ENCODE assay signal across 1 cellular context in the genomic region with DNA sequence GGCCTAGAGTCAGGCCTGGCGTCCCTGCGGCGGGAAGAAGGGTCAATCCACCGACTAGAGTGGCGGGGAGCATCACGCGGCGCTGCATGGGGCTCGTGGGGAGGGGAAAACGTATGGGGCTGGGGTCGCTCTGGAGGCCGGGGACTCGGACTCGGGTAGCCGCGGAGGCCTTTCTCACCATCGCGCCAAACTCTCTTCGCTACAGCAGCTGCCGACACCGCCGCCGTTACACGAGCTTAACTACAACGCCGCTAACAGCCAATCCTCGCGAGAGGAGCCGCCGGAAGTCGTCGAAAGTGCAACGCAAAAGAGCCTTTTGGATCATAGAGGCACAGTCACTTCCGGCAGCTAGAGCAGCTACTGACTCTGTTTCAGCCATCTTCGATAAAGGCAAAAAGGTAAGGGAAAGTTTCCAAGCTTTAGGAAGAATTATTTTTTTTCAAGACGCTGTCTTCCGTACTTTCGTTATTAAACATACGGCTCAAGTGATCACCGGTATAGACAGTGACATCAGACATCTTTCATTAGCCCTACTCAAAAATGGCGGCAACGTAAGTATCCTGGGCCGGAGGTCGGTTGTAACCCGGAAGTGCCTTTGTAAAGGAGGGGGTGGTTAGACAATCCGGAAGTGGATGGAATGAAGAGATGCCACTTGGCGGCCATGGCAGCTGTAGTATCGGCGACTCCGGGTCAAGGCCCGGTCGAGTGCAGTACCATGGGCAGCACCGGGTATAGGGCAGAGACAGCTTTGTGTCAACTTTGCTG.
A peak's percentile ranks its signal among the peaks of the same experiment; 100 is the strongest.
TF ChIP-seq lines count a peak whose summit lies in the region.

A gene (minus strand): TSS at position 247 of the 765 bp plus-strand sequence. CDS start 66 bp downstream, at position 181.
A gene with protein sequence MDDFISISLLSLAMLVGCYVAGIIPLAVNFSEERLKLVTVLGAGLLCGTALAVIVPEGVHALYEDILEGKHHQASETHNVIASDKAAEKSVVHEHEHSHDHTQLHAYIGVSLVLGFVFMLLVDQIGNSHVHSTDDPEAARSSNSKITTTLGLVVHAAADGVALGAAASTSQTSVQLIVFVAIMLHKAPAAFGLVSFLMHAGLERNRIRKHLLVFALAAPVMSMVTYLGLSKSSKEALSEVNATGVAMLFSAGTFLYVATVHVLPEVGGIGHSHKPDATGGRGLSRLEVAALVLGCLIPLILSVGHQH (plus strand): TSS at position 640 of the 765 bp plus-strand sequence. CDS start 678 bp downstream, outside the sequence.

TF ChIP-seq in HepG2, 621 proteins besides CTCF, POLR2A, EP300 and RAD21 (continued from another document and continues in another):
- TF ChIP-seq POLR2AphosphoS2 (IDR thresholded peaks at IDR 0.05; ENCODE audit: low read depth, low read length) = 0 out of 2 replicates have a peak, but pooled peaks have one; percentile 70
- no peak for TF ChIP-seq ARID2 (CRISPR knock-in tag; IDR thresholded peaks at IDR 0.05; ENCODE audit: borderline replicate concordance)
- TF ChIP-seq, protein P1, sequence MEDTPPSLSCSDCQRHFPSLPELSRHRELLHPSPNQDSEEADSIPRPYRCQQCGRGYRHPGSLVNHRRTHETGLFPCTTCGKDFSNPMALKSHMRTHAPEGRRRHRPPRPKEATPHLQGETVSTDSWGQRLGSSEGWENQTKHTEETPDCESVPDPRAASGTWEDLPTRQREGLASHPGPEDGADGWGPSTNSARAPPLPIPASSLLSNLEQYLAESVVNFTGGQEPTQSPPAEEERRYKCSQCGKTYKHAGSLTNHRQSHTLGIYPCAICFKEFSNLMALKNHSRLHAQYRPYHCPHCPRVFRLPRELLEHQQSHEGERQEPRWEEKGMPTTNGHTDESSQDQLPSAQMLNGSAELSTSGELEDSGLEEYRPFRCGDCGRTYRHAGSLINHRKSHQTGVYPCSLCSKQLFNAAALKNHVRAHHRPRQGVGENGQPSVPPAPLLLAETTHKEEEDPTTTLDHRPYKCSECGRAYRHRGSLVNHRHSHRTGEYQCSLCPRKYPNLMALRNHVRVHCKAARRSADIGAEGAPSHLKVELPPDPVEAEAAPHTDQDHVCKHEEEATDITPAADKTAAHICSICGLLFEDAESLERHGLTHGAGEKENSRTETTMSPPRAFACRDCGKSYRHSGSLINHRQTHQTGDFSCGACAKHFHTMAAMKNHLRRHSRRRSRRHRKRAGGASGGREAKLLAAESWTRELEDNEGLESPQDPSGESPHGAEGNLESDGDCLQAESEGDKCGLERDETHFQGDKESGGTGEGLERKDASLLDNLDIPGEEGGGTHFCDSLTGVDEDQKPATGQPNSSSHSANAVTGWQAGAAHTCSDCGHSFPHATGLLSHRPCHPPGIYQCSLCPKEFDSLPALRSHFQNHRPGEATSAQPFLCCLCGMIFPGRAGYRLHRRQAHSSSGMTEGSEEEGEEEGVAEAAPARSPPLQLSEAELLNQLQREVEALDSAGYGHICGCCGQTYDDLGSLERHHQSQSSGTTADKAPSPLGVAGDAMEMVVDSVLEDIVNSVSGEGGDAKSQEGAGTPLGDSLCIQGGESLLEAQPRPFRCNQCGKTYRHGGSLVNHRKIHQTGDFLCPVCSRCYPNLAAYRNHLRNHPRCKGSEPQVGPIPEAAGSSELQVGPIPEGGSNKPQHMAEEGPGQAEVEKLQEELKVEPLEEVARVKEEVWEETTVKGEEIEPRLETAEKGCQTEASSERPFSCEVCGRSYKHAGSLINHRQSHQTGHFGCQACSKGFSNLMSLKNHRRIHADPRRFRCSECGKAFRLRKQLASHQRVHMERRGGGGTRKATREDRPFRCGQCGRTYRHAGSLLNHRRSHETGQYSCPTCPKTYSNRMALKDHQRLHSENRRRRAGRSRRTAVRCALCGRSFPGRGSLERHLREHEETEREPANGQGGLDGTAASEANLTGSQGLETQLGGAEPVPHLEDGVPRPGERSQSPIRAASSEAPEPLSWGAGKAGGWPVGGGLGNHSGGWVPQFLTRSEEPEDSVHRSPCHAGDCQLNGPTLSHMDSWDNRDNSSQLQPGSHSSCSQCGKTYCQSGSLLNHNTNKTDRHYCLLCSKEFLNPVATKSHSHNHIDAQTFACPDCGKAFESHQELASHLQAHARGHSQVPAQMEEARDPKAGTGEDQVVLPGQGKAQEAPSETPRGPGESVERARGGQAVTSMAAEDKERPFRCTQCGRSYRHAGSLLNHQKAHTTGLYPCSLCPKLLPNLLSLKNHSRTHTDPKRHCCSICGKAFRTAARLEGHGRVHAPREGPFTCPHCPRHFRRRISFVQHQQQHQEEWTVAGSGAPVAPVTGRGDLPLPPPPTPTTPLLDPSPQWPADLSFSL (CRISPR knock-in tag; IDR thresholded peaks at IDR 0.05) = no peak
- TF ChIP-seq, protein P2, sequence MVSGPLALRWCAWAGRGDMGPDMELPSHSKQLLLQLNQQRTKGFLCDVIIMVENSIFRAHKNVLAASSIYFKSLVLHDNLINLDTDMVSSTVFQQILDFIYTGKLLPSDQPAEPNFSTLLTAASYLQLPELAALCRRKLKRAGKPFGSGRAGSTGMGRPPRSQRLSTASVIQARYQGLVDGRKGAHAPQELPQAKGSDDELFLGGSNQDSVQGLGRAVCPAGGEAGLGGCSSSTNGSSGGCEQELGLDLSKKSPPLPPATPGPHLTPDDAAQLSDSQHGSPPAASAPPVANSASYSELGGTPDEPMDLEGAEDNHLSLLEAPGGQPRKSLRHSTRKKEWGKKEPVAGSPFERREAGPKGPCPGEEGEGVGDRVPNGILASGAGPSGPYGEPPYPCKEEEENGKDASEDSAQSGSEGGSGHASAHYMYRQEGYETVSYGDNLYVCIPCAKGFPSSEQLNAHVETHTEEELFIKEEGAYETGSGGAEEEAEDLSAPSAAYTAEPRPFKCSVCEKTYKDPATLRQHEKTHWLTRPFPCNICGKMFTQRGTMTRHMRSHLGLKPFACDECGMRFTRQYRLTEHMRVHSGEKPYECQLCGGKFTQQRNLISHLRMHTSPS (CRISPR knock-in tag; IDR thresholded peaks at IDR 0.05; ENCODE audit: low read depth) = no peak
- TF ChIP-seq ZBTB7B (CRISPR knock-in tag; IDR thresholded peaks at IDR 0.05) = no peak
- TF ChIP-seq ZFP36L2 (CRISPR knock-in tag; IDR thresholded peaks at IDR 0.05) = no peak
- TF ChIP-seq, protein P3, sequence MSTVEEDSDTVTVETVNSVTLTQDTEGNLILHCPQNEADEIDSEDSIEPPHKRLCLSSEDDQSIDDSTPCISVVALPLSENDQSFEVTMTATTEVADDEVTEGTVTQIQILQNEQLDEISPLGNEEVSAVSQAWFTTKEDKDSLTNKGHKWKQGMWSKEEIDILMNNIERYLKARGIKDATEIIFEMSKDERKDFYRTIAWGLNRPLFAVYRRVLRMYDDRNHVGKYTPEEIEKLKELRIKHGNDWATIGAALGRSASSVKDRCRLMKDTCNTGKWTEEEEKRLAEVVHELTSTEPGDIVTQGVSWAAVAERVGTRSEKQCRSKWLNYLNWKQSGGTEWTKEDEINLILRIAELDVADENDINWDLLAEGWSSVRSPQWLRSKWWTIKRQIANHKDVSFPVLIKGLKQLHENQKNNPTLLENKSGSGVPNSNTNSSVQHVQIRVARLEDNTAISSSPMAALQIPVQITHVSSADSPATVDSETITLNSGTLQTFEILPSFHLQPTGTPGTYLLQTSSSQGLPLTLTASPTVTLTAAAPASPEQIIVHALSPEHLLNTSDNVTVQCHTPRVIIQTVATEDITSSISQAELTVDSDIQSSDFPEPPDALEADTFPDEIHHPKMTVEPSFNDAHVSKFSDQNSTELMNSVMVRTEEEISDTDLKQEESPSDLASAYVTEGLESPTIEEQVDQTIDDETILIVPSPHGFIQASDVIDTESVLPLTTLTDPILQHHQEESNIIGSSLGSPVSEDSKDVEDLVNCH (CRISPR knock-in tag; IDR thresholded peaks at IDR 0.05) = no peak
- TF ChIP-seq, protein P4, sequence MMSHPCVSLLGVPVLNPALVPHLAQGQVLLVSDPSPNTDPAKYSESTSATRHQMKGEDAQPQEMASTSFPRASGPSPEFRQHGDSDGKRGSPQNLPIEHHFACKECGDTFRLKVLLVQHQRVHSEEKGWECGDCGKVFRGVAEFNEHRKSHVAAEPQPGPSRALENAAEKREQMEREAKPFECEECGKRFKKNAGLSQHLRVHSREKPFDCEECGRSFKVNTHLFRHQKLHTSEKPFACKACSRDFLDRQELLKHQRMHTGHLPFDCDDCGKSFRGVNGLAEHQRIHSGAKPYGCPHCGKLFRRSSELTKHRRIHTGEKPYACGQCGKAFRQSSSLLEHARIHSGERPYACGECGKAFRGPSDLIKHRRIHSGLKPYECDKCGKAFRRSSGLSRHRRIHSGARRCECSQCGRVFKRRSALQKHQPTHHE (CRISPR knock-in tag; IDR thresholded peaks at IDR 0.05; ENCODE audit: borderline replicate concordance) = no peak; the same call in 1 of the 2 replicates
- no peak for TF ChIP-seq ZNF672 (CRISPR knock-in tag; IDR thresholded peaks at IDR 0.05)
- peak; percentile 94 for TF ChIP-seq POLR2G (IDR thresholded peaks at IDR 0.05; ENCODE audit: low read depth, low read length)
- no peak for TF ChIP-seq TCF12 (IDR thresholded peaks at IDR 0.05)
- TF ChIP-seq TCF12 (CRISPR knock-in tag; IDR thresholded peaks at IDR 0.05) = 0 out of 2 replicates have a peak, but pooled peaks have one; percentile 7
- peak; percentile 27; the same call in 1 of the 2 replicates for TF ChIP-seq SALL1 (CRISPR knock-in tag; IDR thresholded peaks at IDR 0.05)
- peak; percentile 77 for TF ChIP-seq DR1 (CRISPR knock-in tag; IDR thresholded peaks at IDR 0.05)
- TF ChIP-seq, protein P5, sequence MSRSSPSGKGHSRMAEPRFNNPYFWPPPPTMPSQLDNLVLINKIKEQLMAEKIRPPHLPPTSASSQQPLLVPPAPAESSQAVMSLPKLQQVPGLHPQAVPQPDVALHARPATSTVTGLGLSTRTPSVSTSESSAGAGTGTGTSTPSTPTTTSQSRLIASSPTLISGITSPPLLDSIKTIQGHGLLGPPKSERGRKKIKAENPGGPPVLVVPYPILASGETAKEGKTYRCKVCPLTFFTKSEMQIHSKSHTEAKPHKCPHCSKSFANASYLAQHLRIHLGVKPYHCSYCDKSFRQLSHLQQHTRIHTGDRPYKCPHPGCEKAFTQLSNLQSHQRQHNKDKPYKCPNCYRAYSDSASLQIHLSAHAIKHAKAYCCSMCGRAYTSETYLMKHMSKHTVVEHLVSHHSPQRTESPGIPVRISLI (CRISPR knock-in tag; IDR thresholded peaks at IDR 0.05; ENCODE audit: borderline replicate concordance) = no peak
- TF ChIP-seq, protein P6, sequence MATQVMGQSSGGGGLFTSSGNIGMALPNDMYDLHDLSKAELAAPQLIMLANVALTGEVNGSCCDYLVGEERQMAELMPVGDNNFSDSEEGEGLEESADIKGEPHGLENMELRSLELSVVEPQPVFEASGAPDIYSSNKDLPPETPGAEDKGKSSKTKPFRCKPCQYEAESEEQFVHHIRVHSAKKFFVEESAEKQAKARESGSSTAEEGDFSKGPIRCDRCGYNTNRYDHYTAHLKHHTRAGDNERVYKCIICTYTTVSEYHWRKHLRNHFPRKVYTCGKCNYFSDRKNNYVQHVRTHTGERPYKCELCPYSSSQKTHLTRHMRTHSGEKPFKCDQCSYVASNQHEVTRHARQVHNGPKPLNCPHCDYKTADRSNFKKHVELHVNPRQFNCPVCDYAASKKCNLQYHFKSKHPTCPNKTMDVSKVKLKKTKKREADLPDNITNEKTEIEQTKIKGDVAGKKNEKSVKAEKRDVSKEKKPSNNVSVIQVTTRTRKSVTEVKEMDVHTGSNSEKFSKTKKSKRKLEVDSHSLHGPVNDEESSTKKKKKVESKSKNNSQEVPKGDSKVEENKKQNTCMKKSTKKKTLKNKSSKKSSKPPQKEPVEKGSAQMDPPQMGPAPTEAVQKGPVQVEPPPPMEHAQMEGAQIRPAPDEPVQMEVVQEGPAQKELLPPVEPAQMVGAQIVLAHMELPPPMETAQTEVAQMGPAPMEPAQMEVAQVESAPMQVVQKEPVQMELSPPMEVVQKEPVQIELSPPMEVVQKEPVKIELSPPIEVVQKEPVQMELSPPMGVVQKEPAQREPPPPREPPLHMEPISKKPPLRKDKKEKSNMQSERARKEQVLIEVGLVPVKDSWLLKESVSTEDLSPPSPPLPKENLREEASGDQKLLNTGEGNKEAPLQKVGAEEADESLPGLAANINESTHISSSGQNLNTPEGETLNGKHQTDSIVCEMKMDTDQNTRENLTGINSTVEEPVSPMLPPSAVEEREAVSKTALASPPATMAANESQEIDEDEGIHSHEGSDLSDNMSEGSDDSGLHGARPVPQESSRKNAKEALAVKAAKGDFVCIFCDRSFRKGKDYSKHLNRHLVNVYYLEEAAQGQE (IDR thresholded peaks at IDR 0.05; ENCODE audit: borderline replicate concordance in 1 of 2, low read depth in 1 of 2, low read length in 2 of 2) = peak in 1 of 2 experiments; percentile 83; a peak in 3 of 4 replicates
- TF ChIP-seq FOXP1 (IDR thresholded peaks at IDR 0.05) = no peak
- no peak for TF ChIP-seq FOXP1 (CRISPR knock-in tag; IDR thresholded peaks at IDR 0.05)
- 0 out of 2 replicates have a peak, but pooled peaks have one; percentile 52 for TF ChIP-seq MEF2D (CRISPR knock-in tag; IDR thresholded peaks at IDR 0.05)
- TF ChIP-seq NCOR1 (IDR thresholded peaks at IDR 0.05; ENCODE audit: borderline replicate concordance, low read length) = peak; percentile 60; the same call in 1 of the 2 replicates
- TF ChIP-seq, protein P7, sequence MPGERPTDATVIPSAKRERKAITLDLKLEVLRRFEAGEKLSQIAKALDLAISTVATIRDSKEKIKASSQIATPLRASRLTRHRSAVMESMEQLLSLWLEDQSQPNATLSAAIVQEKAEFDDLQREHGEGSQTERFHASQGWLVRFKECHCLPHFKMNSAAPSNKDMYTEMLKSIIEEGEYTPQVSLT (CRISPR knock-in tag; IDR thresholded peaks at IDR 0.05; ENCODE audit: borderline replicate concordance, low read depth) = no peak
- TF ChIP-seq MAFF (IDR thresholded peaks at IDR 0.05; ENCODE audit: low read depth, low read length) = no peak
- no peak for TF ChIP-seq RFX3 (CRISPR knock-in tag; IDR thresholded peaks at IDR 0.05)
- TF ChIP-seq, protein P8, sequence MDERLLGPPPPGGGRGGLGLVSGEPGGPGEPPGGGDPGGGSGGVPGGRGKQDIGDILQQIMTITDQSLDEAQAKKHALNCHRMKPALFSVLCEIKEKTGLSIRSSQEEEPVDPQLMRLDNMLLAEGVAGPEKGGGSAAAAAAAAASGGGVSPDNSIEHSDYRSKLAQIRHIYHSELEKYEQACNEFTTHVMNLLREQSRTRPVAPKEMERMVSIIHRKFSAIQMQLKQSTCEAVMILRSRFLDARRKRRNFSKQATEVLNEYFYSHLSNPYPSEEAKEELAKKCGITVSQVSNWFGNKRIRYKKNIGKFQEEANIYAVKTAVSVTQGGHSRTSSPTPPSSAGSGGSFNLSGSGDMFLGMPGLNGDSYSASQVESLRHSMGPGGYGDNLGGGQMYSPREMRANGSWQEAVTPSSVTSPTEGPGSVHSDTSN (CRISPR knock-in tag; IDR thresholded peaks at IDR 0.05) = no peak; the same call in 1 of the 2 replicates
- TF ChIP-seq, protein P9, sequence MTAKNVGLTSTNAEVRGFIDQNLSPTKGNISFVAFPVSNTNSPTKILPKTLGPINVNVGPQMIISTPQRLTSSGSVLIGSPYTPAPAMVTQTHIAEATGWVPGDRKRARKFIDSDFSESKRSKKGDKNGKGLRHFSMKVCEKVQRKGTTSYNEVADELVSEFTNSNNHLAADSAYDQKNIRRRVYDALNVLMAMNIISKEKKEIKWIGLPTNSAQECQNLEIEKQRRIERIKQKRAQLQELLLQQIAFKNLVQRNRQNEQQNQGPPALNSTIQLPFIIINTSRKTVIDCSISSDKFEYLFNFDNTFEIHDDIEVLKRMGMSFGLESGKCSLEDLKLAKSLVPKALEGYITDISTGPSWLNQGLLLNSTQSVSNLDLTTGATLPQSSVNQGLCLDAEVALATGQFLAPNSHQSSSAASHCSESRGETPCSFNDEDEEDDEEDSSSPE (CRISPR knock-in tag; IDR thresholded peaks at IDR 0.05) = peak; percentile 78; the same call in 1 of the 2 replicates
